ENCODE assay signal across 8 cellular contexts in genomic region chr12:124565656-124566180, GRCh38.
DNase-seq lines count a peak whose midpoint lies in the region; ATAC-seq and TF ChIP-seq lines count a peak whose summit lies in the region.

No MANE protein-coding gene starts in this region.

- peak overlapping the region; percentile 82 for H3K4me3 ChIP-seq in HUES48 (ENCODE audit: low read depth, low read length)
- peak overlapping the region; percentile 51 for H3K4me3 ChIP-seq in mucosa of stomach (ENCODE audit: low read length)

- H3K36me3 ChIP-seq in HUES48 (ENCODE audit: control insufficient read depth, insufficient read depth, low read length), result no peaks in the 10 kb centered on the region
- no peaks in the 10 kb centered on the region for H3K36me3 ChIP-seq in mucosa of stomach (ENCODE audit: control insufficient read depth, insufficient read depth, low read length)

- peak overlapping the region; percentile 80 for H3K27ac ChIP-seq in 22Rv1
- H3K27ac ChIP-seq in HUES48 (ENCODE audit: low read depth, low read length), result peak overlapping the region; percentile 90
- peak overlapping the region; percentile 92 for H3K27ac ChIP-seq in caudate nucleus (ENCODE audit: low read depth, low read length)

- H3K9ac ChIP-seq in HUES48 (ENCODE audit: low read depth, low read length) (no peak overlapping the region), mucosa of stomach (ENCODE audit: low read length) (peak overlapping the region; percentile 87)

- H3K9me3 ChIP-seq in HUES48 (ENCODE audit: control insufficient read depth, insufficient read depth, low read length) (no peaks in the 10 kb centered on the region), mucosa of stomach (ENCODE audit: control insufficient read depth, low read length) (no peaks in the 10 kb centered on the region)

- TF ChIP-seq POLR2A in erythroblast (IDR thresholded peaks at IDR 0.05; ENCODE audit: low read length), result no peak

- ATAC-seq in GM21390 (IDR thresholded peaks at IDR 0.05; ENCODE audit: unreplicated experiment), result no peak

- TF ChIP-seq CTCF in 22Rv1 (IDR thresholded peaks at IDR 0.05), result no peak

- DNase-seq in caudate nucleus (lab: John Stamatoyannopoulos, UW) (no peak), NCI-H2081 (lab: John Stamatoyannopoulos, UW) (no peak), NCI-H2196 (lab: John Stamatoyannopoulos, UW; ENCODE audit: unreplicated experiment) (no peak), erythroblast (lab: John Stamatoyannopoulos, UW) (no peak)

- H3K4me1 ChIP-seq in HUES48 (ENCODE audit: control insufficient read depth, insufficient read depth, low read length), result peaks cover 49% of the 10 kb centered on the region
- peaks cover 30% of the 10 kb centered on the region for H3K4me1 ChIP-seq in mucosa of stomach (ENCODE audit: control insufficient read depth, insufficient read depth, low read length)

- no peaks in the 10 kb centered on the region for H3K27me3 ChIP-seq in HUES48 (ENCODE audit: control insufficient read depth, insufficient read depth, low read length)
- no peaks in the 10 kb centered on the region for H3K27me3 ChIP-seq in mucosa of stomach (ENCODE audit: control insufficient read depth, insufficient read depth, low read length)
